In genomic region chr3:42635111-42635510, GRCh38 we compare ENCODE assay signal across 7 cellular contexts. TPM values are rescaled to one million over a fixed set of nuclear protein-coding genes. Genes with fewer than 3 reads are reported as not detected.
DNase-seq lines count a peak whose midpoint lies in the region; ATAC-seq and TF ChIP-seq lines count a peak whose summit lies in the region.
"Had no signal": no experiment of that assay in that cellular context is flagged by ENCODE, and none has a peak within 500 bp of the region (broad histone marks: within the 10 kb centered on the region; RNA-seq: fewer than 3 reads in every experiment).

No MANE protein-coding gene starts in this region.

- no peak overlapping the region for H4K8ac ChIP-seq in mesendoderm (ENCODE audit: low read depth, low read length)

- no peak overlapping the region for H3K4me3 Mint-ChIP-seq in T-cell

- H3K4me1 ChIP-seq in mesendoderm (ENCODE audit: control insufficient read depth, low read depth, low read length) (no peaks in the 10 kb centered on the region), mucosa of descending colon (ENCODE audit: low read depth) (peaks cover 3% of the 10 kb centered on the region)

- no peak overlapping the region for H3K4me2 ChIP-seq in mesendoderm (ENCODE audit: low read length)

- H2AK5ac ChIP-seq in mesendoderm (ENCODE audit: low read length) = no peak overlapping the region

- H3K27ac Mint-ChIP-seq in T-cell = peak overlapping the region; percentile 34 to 51

- H3K79me2 ChIP-seq in mesendoderm (ENCODE audit: control insufficient read depth, insufficient read depth, low read length) = no peaks in the 10 kb centered on the region

- no peak overlapping the region for H4K5ac ChIP-seq in mesendoderm (ENCODE audit: low read length)

- H3K79me1 ChIP-seq in mesendoderm (ENCODE audit: low read length) = no peaks in the 10 kb centered on the region

- WGBS in mesendoderm (ENCODE audit: extremely low coverage, insufficient coverage, low lambda C conversion rate) = no CpG with 5 or more reads among the region's 2 CpGs

- H3K9me3 ChIP-seq in mucosa of descending colon = no peaks in the 10 kb centered on the region

- no peaks in the 10 kb centered on the region for H3K27me3 Mint-ChIP-seq in T-cell

- H3K4ac ChIP-seq in mesendoderm (ENCODE audit: low read depth, low read length) = no peak overlapping the region

- POLR2A ChIA-PET in T-cell (lab: Charles Lee) = no interaction called here

- CTCF ChIA-PET in T-cell (lab: Charles Lee) = no interaction called here

- peaks cover 0 to 3% (median 3%) of the 10 kb centered on the region in 3 donors for H3K4me1 Mint-ChIP-seq in T-cell

- H3K18ac ChIP-seq in mesendoderm (ENCODE audit: low read length) = no peak overlapping the region

- H2BK120ac ChIP-seq in mesendoderm (ENCODE audit: low read depth, low read length) = no peak overlapping the region

- peaks cover 34% of the 10 kb centered on the region for H3K36me3 Mint-ChIP-seq in T-cell

- no peak overlapping the region for H2BK5ac ChIP-seq in mesendoderm (ENCODE audit: low read length)

- H3K36me3 ChIP-seq in mesendoderm (ENCODE audit: control insufficient read depth, insufficient read depth, low read length) = peaks cover 21% of the 10 kb centered on the region
- peaks cover 8% of the 10 kb centered on the region for H3K36me3 ChIP-seq in mucosa of descending colon (ENCODE audit: low read depth)

- ATAC-seq in HG02885 (IDR thresholded peaks at IDR 0.05; ENCODE audit: poor library complexity, unreplicated experiment) (peak; percentile 49), T-cell (replicated peaks in 1 of 4) (peak in 2 of 4 experiments; percentile 33 to 54), mucosa of descending colon (no peak)

- no peak overlapping the region for H3K56ac ChIP-seq in mesendoderm (ENCODE audit: low read length)

- no peak overlapping the region for H2BK15ac ChIP-seq in mesendoderm (replicated peaks; ENCODE audit: low read depth)

- no peaks in the 10 kb centered on the region for H3K9me3 Mint-ChIP-seq in T-cell

- peaks cover 2% of the 10 kb centered on the region for H3K27me3 ChIP-seq in mesendoderm (ENCODE audit: insufficient read depth, low read length, poor library complexity)

- no peak overlapping the region for H3K9ac ChIP-seq in mesendoderm (ENCODE audit: low read length)

- DNase-seq in T-cell = no peak
- DNase-seq in mesendoderm = peak; percentile 60
- DNase-seq in mucosa of descending colon = no peak
- no peak for DNase-seq in stimulated activated CD4-positive, alpha-beta T cell treated with anti-CD3 and anti-CD28 coated beads, Interleukin-4, amount 100 ng/mL, for 1 hour
- no peak for DNase-seq in iPS-NIHi11 (ENCODE audit: low spot score)
- DNase-seq: NCI-H1417 had no signal

- TF ChIP-seq CTCF in mucosa of descending colon (IDR thresholded peaks at IDR 0.05) = no peak

- no peak overlapping the region for H3K27ac ChIP-seq in mesendoderm (ENCODE audit: low read depth, low read length)

- H3K4me3 ChIP-seq in mesendoderm (ENCODE audit: low read length) = no peak overlapping the region
- H3K4me3 ChIP-seq in mucosa of descending colon = no peak overlapping the region

- intact Hi-C loops in mucosa of descending colon (cut with DNase I, micrococcal nuclease) = no loop called here

- no peak overlapping the region for H3K23ac ChIP-seq in mesendoderm (ENCODE audit: low read length)

RNA-seq across cellular contexts. Expression of gene ZBTB47, which starts 18.4 kb away (rescaled TPM):
- total RNA-seq in T-cell (1 to 10 TPM in 2 of 5 donors, under 1 TPM in 3; 0.53 to 1.2 (median 0.98) TPM), mucosa of descending colon (10 to 100 TPM in 2 of 3 donors, 1 to 10 TPM in 1; 3.1 to 45.5 (median 12.4) TPM)
- 1.2 TPM for polyA plus RNA-seq in mesendoderm (2013, experiment 1 of 2)
- polyA plus RNA-seq in mesendoderm (2013, experiment 2 of 2) = 1.2 TPM

RNA-seq across cellular contexts. Expression of gene NKTR, which starts 34.6 kb away (rescaled TPM):
- total RNA-seq in T-cell = 100 to 1,000 TPM; 185 to 252 (median 209) TPM
- 30.9 TPM for polyA plus RNA-seq in mesendoderm (2013, experiment 1 of 2)
- polyA plus RNA-seq in mesendoderm (2013, experiment 2 of 2) = 31.8 TPM
- 10 to 100 TPM; 61.4 to 75.6 (median 70.5) TPM for total RNA-seq in mucosa of descending colon

RNA-seq across cellular contexts. Expression of gene SS18L2, which starts 44.5 kb away (rescaled TPM):
- 10 to 100 TPM; 33.0 to 52.6 (median 46.4) TPM for total RNA-seq in T-cell
- 98.5 TPM for polyA plus RNA-seq in mesendoderm (2013, experiment 1 of 2)
- polyA plus RNA-seq in mesendoderm (2013, experiment 2 of 2) = 94.4 TPM
- total RNA-seq in mucosa of descending colon = 10 to 100 TPM; 17.5 to 19.6 (median 17.7) TPM

RNA-seq across cellular contexts. Expression of gene KLHL40, which starts 50.2 kb away (rescaled TPM):
- total RNA-seq in T-cell (not detected), mucosa of descending colon (not detected)
- not detected for polyA plus RNA-seq in mesendoderm (2013, experiment 1 of 2)
- not detected for polyA plus RNA-seq in mesendoderm (2013, experiment 2 of 2)

RNA-seq across cellular contexts. Expression of gene SEC22C, which starts 53.3 kb away (rescaled TPM):
- total RNA-seq in T-cell = 10 to 100 TPM; 50.1 to 71.2 (median 53.6) TPM
- 23.5 TPM for polyA plus RNA-seq in mesendoderm (2013, experiment 1 of 2)
- polyA plus RNA-seq in mesendoderm (2013, experiment 2 of 2) = 24.1 TPM
- 10 to 100 TPM in 2 of 3 donors, 1 to 10 TPM in 1; 9.3 to 34.2 (median 18.3) TPM for total RNA-seq in mucosa of descending colon
